10 cellular contexts compared by ENCODE assay signal in the genomic region with DNA sequence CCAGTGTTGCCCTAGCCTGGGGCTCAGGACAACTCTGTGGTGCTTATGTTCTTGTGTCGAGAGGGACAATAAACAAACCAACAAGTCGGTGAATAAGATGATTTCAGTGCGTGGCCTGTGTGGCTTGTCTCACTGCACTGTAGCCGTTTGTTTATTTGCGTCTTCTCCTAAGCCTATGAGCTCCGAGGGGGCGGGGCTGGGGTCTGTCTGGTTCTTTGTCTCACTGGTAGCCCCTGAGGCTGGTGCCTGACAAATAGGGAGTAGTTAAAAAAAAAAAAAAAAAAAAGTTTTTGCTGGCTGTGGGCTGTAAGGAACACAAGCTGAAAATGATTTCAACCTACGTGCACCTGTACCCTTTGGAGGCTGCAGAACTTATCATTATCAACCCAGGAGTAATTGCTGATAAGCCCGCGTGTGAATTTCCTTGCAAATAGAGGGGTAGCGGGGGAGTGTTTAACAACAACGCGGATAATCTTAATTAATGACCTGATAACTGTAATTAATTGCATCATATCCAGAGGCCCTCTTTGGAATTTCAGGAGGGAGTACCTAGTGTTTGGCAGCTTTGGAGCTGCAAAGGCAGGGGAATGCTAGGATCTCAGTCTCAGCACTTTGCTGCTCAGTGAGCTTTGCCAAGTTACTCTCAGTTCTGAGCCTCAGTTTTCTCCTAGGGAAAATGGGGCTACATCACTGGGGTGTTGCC. TPM values are rescaled to one million over a fixed set of nuclear protein-coding genes. Genes with fewer than 3 reads are reported as not detected.
DNase-seq lines count a peak whose midpoint lies in the region; ATAC-seq and TF ChIP-seq lines count a peak whose summit lies in the region.
"Had no signal": no experiment of that assay in that cellular context is flagged by ENCODE, and none has a peak within 500 bp of the region (broad histone marks: within the 10 kb centered on the region; RNA-seq: fewer than 3 reads in every experiment).

No MANE protein-coding gene starts in this region.

- ATAC-seq in esophagus mucosa (no peak), GM19455 (IDR thresholded peaks at IDR 0.05; ENCODE audit: unreplicated experiment) (no peak), GM19328 (IDR thresholded peaks at IDR 0.05; ENCODE audit: unreplicated experiment) (no peak)
- ATAC-seq: GM12878 had no signal

- peaks cover 40 to 50% (median 44%) of the 10 kb centered on the region in 3 donors for H3K27me3 Mint-ChIP-seq in CD14-positive monocyte (ENCODE audit: low read depth in 3 of 3)

- peaks cover 4 to 5% of the 10 kb centered on the region in 2 donors for H3K36me3 Mint-ChIP-seq in CD14-positive monocyte

- no peak overlapping the region for H3K9ac ChIP-seq in neuronal stem cell (ENCODE audit: low read depth, low read length, poor library complexity)

- H3K4me3 Mint-ChIP-seq in CD14-positive monocyte: peak overlapping the region; percentile 82 to 91

- DNase-seq in CD14-positive monocyte (ENCODE audit: low spot score) (no peak), NCI-H2227 (lab: John Stamatoyannopoulos, UW; ENCODE audit: unreplicated experiment) (peak; percentile 83), esophagus muscularis mucosa (ENCODE audit: extremely low spot score) (no peak), neuronal stem cell (ENCODE audit: low spot score) (peak; percentile 68), HK-2 (ENCODE audit: unreplicated experiment) (no peak)
- DNase-seq: cortex of kidney had no signal

- no peak overlapping the region for H2BK12ac ChIP-seq in neuronal stem cell (ENCODE audit: low read length)

- no peak overlapping the region for H4K91ac ChIP-seq in neuronal stem cell (ENCODE audit: low read depth, low read length, poor library complexity)

- H3K4me1 ChIP-seq in esophagus muscularis mucosa: peaks cover 12 to 89% (median 84%) of the 10 kb centered on the region in 4 donors
- H3K4me1 ChIP-seq in neuronal stem cell (ENCODE audit: control insufficient read depth in 2 of 2, insufficient read depth in 1 of 2, low read depth in 1 of 2, low read length in 2 of 2): peaks cover 14 to 19% of the 10 kb centered on the region in 2 donors

- H3K27me3 ChIP-seq in esophagus muscularis mucosa (peaks cover 0 to 3% (median 0%) of the 10 kb centered on the region in 4 donors), neuronal stem cell (ENCODE audit: control insufficient read depth in 3 of 3, insufficient read depth in 3 of 3, low read depth in 1 of 3, low read length in 3 of 3) (no peaks in the 10 kb centered on the region)

- H3K14ac ChIP-seq in neuronal stem cell (ENCODE audit: low read length): no peak overlapping the region

- H3K36me3 ChIP-seq in esophagus muscularis mucosa (no peaks in the 10 kb centered on the region), neuronal stem cell (replicated peaks in 1 of 2; ENCODE audit: control insufficient read depth in 2 of 2, insufficient read depth in 2 of 2, low read length in 2 of 2) (peaks cover 0 to 4% of the 10 kb centered on the region in 2 donors)

- peak overlapping the region; percentile 91 to 98 (median 97) for H3K27ac ChIP-seq in esophagus muscularis mucosa (replicated peaks in 1 of 4)
- no peak overlapping the region for H3K27ac ChIP-seq in neuronal stem cell (replicated peaks; ENCODE audit: low read length)

- no peak overlapping the region for H3K4ac ChIP-seq in neuronal stem cell (ENCODE audit: low read length)

- H3K79me1 ChIP-seq in neuronal stem cell (ENCODE audit: low read depth, low read length): peaks cover 6% of the 10 kb centered on the region

- H2BK5ac ChIP-seq in neuronal stem cell (ENCODE audit: low read length): peak overlapping the region; percentile 92

- intact Hi-C loops in CD14-positive monocyte (cut with micrococcal nuclease) (no loop called here), esophagus muscularis mucosa (cut with DNase I) (no loop called here)

- H2BK120ac ChIP-seq in neuronal stem cell (ENCODE audit: low read depth, low read length): no peak overlapping the region

- peak overlapping the region; percentile 100 for H2BK15ac ChIP-seq in neuronal stem cell (ENCODE audit: low read length)

- peaks cover 0 to 10% (median 4%) of the 10 kb centered on the region in 7 donors for H3K9me3 Mint-ChIP-seq in CD14-positive monocyte

- peak overlapping the region; percentile 97 for H3K18ac ChIP-seq in neuronal stem cell (ENCODE audit: low read length)

- H4K8ac ChIP-seq in neuronal stem cell (ENCODE audit: low read depth, low read length): no peak overlapping the region

- peak overlapping the region; percentile 79 to 95 (median 88) for H3K4me3 ChIP-seq in esophagus muscularis mucosa
- H3K4me3 ChIP-seq in neuronal stem cell (ENCODE audit: low read length in 2 of 2): peak overlapping the region in 1 of 2 donors; percentile 65
- H3K4me3 ChIP-seq: GM12878 had no signal

- H3K23ac ChIP-seq in neuronal stem cell (ENCODE audit: low read depth, low read length, poor library complexity): no peak overlapping the region

- H3K9me3 ChIP-seq in esophagus muscularis mucosa (no peaks in the 10 kb centered on the region), neuronal stem cell (replicated peaks in 1 of 2; ENCODE audit: control insufficient read depth in 2 of 2, insufficient read depth in 1 of 2, low read depth in 1 of 2, low read length in 2 of 2) (no peaks in the 10 kb centered on the region)

- peak overlapping the region; percentile 99 for H2AK5ac ChIP-seq in neuronal stem cell (ENCODE audit: low read depth, low read length)

- WGBS in esophagus muscularis mucosa: 29% methylated on average over 13 of the region's 13 CpGs
- no CpG with 5 or more reads among the region's 13 CpGs for WGBS in neuronal stem cell (ENCODE audit: extremely low coverage in 2 of 2, insufficient read length in 2 of 2, insufficient replicate concordance in 1 of 2), 2 donors

- TF ChIP-seq POLR2A in esophagus muscularis mucosa (IDR thresholded peaks at IDR 0.05; ENCODE audit: low read depth): no peak

- TF ChIP-seq CTCF in CD14-positive monocyte (IDR thresholded peaks at IDR 0.05) (no peak), esophagus muscularis mucosa (IDR thresholded peaks at IDR 0.05) (no peak)

- no peak for TF ChIP-seq EP300 in esophagus muscularis mucosa (IDR thresholded peaks at IDR 0.05)

- peak overlapping the region; percentile 65 for H2AFZ ChIP-seq in neuronal stem cell (ENCODE audit: low read length)

- H3K27ac Mint-ChIP-seq in CD14-positive monocyte: peak overlapping the region in 2 of 7 donors; percentile 7 to 24

- peaks cover 31% of the 10 kb centered on the region for H3K4me1 Mint-ChIP-seq in CD14-positive monocyte

- peak overlapping the region; percentile 98 for H3K4me2 ChIP-seq in neuronal stem cell (ENCODE audit: insufficient read depth, low read length, poor library complexity, severe bottlenecking)

RNA-seq across cellular contexts. Expression of gene ARHGEF10L, which starts 0.9 kb away (rescaled TPM):
- 10 to 100 TPM; 20.7 to 23.7 TPM for polyA plus RNA-seq in CD14-positive monocyte
- total RNA-seq in esophagus muscularis mucosa (10 to 100 TPM; 46.6 to 93.0 (median 66.9) TPM), esophagus mucosa (28.3 TPM)
- polyA plus RNA-seq in neuronal stem cell (2013, experiment 1 of 2): 14.6 TPM
- polyA plus RNA-seq in neuronal stem cell (2013, experiment 2 of 2): 14.8 TPM

Comparison
In these comparisons a context has a peak if more than half of its experiments do, and no peak if none do; other contexts are left out.
1. DNase-seq: peak in NCI-H2227 (single experiment) and neuronal stem cell (single experiment); none in CD14-positive monocyte (single experiment), esophagus muscularis mucosa (single experiment) and HK-2 (single experiment).